Comparison of ENCODE assay signal across 1 cellular context in genomic region chr5:149940077-149940574, GRCh38.
TF ChIP-seq lines count a peak whose summit lies in the region.

No MANE protein-coding gene starts in this region.

TF ChIP-seq in GM23338, 12 proteins besides CTCF, POLR2A, EP300 and RAD21 (continued from another document):
- TF ChIP-seq ZNF462 (CRISPR knock-in tag; IDR thresholded peaks at IDR 0.05) (no peak), CREB1 (CRISPR knock-in tag; IDR thresholded peaks at IDR 0.05; ENCODE audit: low read depth) (no peak), EZH2phosphoT487 (IDR thresholded peaks at IDR 0.05; ENCODE audit: unreplicated experiment) (no peak), ZNF331 (CRISPR knock-in tag; IDR thresholded peaks at IDR 0.05; ENCODE audit: low read depth) (no peak)
TF ChIP-seq in GM23338: peak in this region for 0.
